ENCODE assay signal across 19 cellular contexts in the genomic region with DNA sequence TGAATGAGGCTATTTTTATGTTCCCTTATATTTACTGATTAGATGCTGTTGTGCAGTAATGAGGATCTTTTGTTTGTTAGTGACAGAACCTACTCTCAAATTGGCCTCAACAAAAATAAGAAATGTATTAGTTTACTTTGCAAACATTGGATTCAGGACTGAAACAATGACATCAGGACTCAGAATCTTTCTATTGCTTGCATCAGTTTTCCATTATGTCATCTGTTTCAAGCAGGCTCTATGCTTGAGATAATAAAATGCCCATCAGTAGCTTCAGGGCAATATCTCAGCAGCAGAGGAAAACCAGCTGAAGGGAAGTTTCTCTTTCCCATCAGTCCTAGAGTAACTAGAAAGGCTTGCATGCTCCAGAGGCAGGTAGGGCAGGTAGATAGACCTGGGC.
"Had no signal": no experiment of that assay in that cellular context is flagged by ENCODE, and none has a peak within 500 bp of the region (broad histone marks: within the 10 kb centered on the region; RNA-seq: fewer than 3 reads in every experiment).

No MANE protein-coding gene starts in this region.

- H3K4me3 Mint-ChIP-seq: activated CD4-positive, alpha-beta memory T cell treated with anti-CD3 and anti-CD28 coated beads, Interleukin-2, amount 10 ng/mL, durations not matched to agents 7 days and 5 days; activated naive CD4-positive, alpha-beta T cell treated with anti-CD3 and anti-CD28 coated beads, Interleukin-2, amount 50 U/mL, for 24 hours; activated T-cell treated with anti-CD3 and anti-CD28 coated beads, Interleukin-2, amount 50 U/mL, for 24 hours; nephron; T-helper 17 cell had no signal

- H3K4me1 Mint-ChIP-seq: activated CD4-positive, alpha-beta memory T cell treated with anti-CD3 and anti-CD28 coated beads, Interleukin-2, amount 10 ng/mL, durations not matched to agents 7 days and 5 days; activated naive CD4-positive, alpha-beta T cell treated with anti-CD3 and anti-CD28 coated beads, Interleukin-2, amount 50 U/mL, for 24 hours; nephron; T-helper 17 cell had no signal

- H3K27me3 Mint-ChIP-seq: activated CD4-positive, alpha-beta memory T cell treated with anti-CD3 and anti-CD28 coated beads, Interleukin-2, amount 10 ng/mL, durations not matched to agents 7 days and 5 days; activated naive CD4-positive, alpha-beta T cell treated with anti-CD3 and anti-CD28 coated beads, Interleukin-2, amount 50 U/mL, for 24 hours; activated T-cell treated with anti-CD3 and anti-CD28 coated beads, Interleukin-2, amount 50 U/mL, for 24 hours; T-helper 17 cell had no signal

- H3K9me3 Mint-ChIP-seq: nephron had no signal

- DNase-seq: activated CD4-positive, alpha-beta memory T cell treated with anti-CD3 and anti-CD28 coated beads, Interleukin-2, amount 10 ng/mL, durations not matched to agents 7 days and 5 days; activated CD4-positive, alpha-beta T cell treated with anti-CD3 and anti-CD28 coated beads for 4 hours; activated T-cell treated with anti-CD3 and anti-CD28 coated beads, Interleukin-2, amount 50 U/mL, for 24 hours; amygdala; cortex of kidney; effector CD8-positive, alpha-beta T cell; esophagus squamous epithelium; foreskin melanocyte; kidney glomerular epithelial cell; mesenchymal stem cell; occipital lobe; small intestine; stimulated activated CD4-positive, alpha-beta T cell treated with anti-CD3 and anti-CD28 coated beads, Interleukin-4, amount 100 ng/mL, for 4 hours; stimulated activated CD8-positive, alpha-beta memory T cell treated with anti-CD3 and anti-CD28 coated beads, Interleukin-4, amount 100 ng/mL, for 48 hours; stimulated activated naive CD8-positive, alpha-beta T cell treated with anti-CD3 and anti-CD28 coated beads, Interleukin-15, Interleukin-2, amounts not matched to agents 100 U/mL and 50 U/mL, for 24 hours; T-helper 17 cell; transverse colon had no signal

- ATAC-seq: stimulated activated naive CD8-positive, alpha-beta T cell treated with anti-CD3 and anti-CD28 coated beads, Interleukin-15, Interleukin-2, amounts not matched to agents 100 U/mL and 50 U/mL, for 24 hours; T-helper 17 cell had no signal

- H3K27ac Mint-ChIP-seq: activated CD4-positive, alpha-beta memory T cell treated with anti-CD3 and anti-CD28 coated beads, Interleukin-2, amount 10 ng/mL, durations not matched to agents 7 days and 5 days; activated naive CD4-positive, alpha-beta T cell treated with anti-CD3 and anti-CD28 coated beads, Interleukin-2, amount 50 U/mL, for 24 hours; activated T-cell treated with anti-CD3 and anti-CD28 coated beads, Interleukin-2, amount 50 U/mL, for 24 hours; nephron; T-helper 17 cell had no signal

- H3K36me3 Mint-ChIP-seq: activated naive CD4-positive, alpha-beta T cell treated with anti-CD3 and anti-CD28 coated beads, Interleukin-2, amount 50 U/mL, for 24 hours had no signal
